In the genomic region with DNA sequence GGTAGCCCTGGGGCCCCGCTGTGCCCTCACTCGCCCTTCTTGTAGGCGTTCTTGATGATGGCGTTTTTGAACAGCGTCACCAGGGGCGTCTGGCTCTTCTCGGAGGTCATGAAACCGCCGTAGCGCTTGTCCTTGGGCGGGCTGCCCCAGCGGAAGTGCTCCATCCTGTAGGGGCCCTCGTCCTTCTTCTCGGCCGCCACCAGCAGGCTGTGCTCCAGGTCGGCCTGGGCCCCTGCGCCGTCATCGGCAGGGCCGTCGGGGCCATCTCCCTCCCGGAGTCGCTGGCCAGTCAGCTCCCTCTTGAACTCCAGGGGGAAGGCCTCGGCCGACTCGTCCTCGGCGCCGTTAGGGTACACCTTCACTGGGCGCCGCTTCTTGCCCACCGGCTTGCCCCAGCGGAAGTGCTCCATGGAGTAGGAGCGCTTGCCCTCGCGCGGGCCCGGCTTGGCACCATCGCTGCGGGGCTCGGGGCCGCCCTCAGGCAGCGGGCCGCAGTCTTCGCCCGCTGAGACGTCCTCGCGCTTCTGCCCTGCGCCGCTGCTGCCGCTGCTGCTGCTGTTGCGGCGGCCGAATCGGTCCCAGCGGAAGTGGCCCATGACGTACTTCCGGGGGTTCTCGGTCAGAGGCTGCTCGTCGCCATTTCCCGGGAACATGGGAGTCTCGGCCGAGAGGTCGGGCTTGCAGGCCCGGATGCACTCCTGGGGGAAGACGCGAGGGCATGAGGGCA, we compare ENCODE assay signal across 9 cellular contexts. TPM values are rescaled to one million over a fixed set of nuclear protein-coding genes. Genes with fewer than 3 reads are reported as not detected.
A peak's percentile ranks its signal among the peaks of the same experiment; 100 is the strongest.
DNase-seq lines count a peak whose midpoint lies in the region; ATAC-seq and TF ChIP-seq lines count a peak whose summit lies in the region.
"Had no signal": no experiment of that assay in that cellular context is flagged by ENCODE, and none has a peak within 500 bp of the region (broad histone marks: within the 10 kb centered on the region; RNA-seq: fewer than 3 reads in every experiment).

No MANE protein-coding gene starts in this region.

- H3K27me3 ChIP-seq in stomach, result peaks cover 0 to 55% (median 11%) of the 10 kb centered on the region in 3 donors
- no peaks in the 10 kb centered on the region for H3K27me3 ChIP-seq in PC-3 (ENCODE audit: low read length)

- H3K4me1 ChIP-seq in stomach, result peaks cover 0 to 8% (median 0%) of the 10 kb centered on the region in 4 donors
- no peaks in the 10 kb centered on the region for H3K4me1 ChIP-seq in PC-3 (ENCODE audit: insufficient read depth, low read length)

- no peaks in the 10 kb centered on the region for H3K79me2 ChIP-seq in PC-3 (ENCODE audit: low read length)

- H3K9ac ChIP-seq in PC-3 (ENCODE audit: low read length), result no peak overlapping the region

- peaks cover 7% of the 10 kb centered on the region for H3K36me3 Mint-ChIP-seq in activated CD4-positive, alpha-beta T cell treated with anti-CD3 and anti-CD28 coated beads, Interleukin-2, amount 10 ng/mL, durations not matched to agents 24 days and 14 days (ENCODE audit: low read depth)
- no peaks in the 10 kb centered on the region for H3K36me3 Mint-ChIP-seq in natural killer cell

- intact Hi-C loops in activated CD4-positive, alpha-beta T cell treated with anti-CD3 and anti-CD28 coated beads, Interleukin-2, amount 10 ng/mL, durations not matched to agents 24 days and 14 days (cut with micrococcal nuclease), result no loop called here
- intact Hi-C loops in natural killer cell (cut with micrococcal nuclease) (no loop called here), stomach (cut with DNase I; ENCODE audit: low total_unique reads) (no loop called here), PC-3 (cut with micrococcal nuclease) (no loop called here)

- H3K36me3 ChIP-seq in stomach (no peaks in the 10 kb centered on the region), PC-3 (ENCODE audit: low read depth, low read length) (no peaks in the 10 kb centered on the region)

- ATAC-seq in GM18867 (IDR thresholded peaks at IDR 0.05; ENCODE audit: unreplicated experiment) (peak; percentile 43), natural killer cell (peak; percentile 76 to 86 (median 85)), PC-3 (no peak)

- H3K4me1 Mint-ChIP-seq in activated CD4-positive, alpha-beta T cell treated with anti-CD3 and anti-CD28 coated beads, Interleukin-2, amount 10 ng/mL, durations not matched to agents 24 days and 14 days, result peaks cover 17% of the 10 kb centered on the region
- peaks cover 5 to 13% of the 10 kb centered on the region in 2 donors for H3K4me1 Mint-ChIP-seq in natural killer cell

- CTCF ChIA-PET in PC-3 (lab: Charles Lee), result no interaction called here

- TF ChIP-seq EP300 in stomach (IDR thresholded peaks at IDR 0.05), result no peak

- POLR2A ChIA-PET in PC-3 (lab: Charles Lee; ENCODE audit: unreplicated experiment), result no interaction called here

- H4K20me1 ChIP-seq in PC-3 (ENCODE audit: low read length), result no peaks in the 10 kb centered on the region

- H3K27ac ChIP-seq in stomach, result peak overlapping the region in 4 of 5 donors; percentile 42 to 63 (median 51)
- H3K27ac ChIP-seq in PC-3 (ENCODE audit: low read length), result no peak overlapping the region

- WGBS in stomach, 5 donors, result 34 to 64% (median 43%) methylated on average over 35 to 69 of the region's 69 CpGs

- TF ChIP-seq CTCF in natural killer cell (IDR thresholded peaks at IDR 0.05), result no peak
- TF ChIP-seq CTCF in stomach (IDR thresholded peaks at IDR 0.05), result no peak
- no peak for TF ChIP-seq CTCF in PC-3 (conservative IDR thresholded peaks at IDR 0.05; ENCODE audit: low read depth, low read length)

- no peak overlapping the region for H3K4me2 ChIP-seq in PC-3 (ENCODE audit: low read length)

- BruUV-seq in PC-3 (replicated peaks; lab: Mats Ljungman, UMichigan), result no TSS peak

- H3K27me3 Mint-ChIP-seq in activated CD4-positive, alpha-beta T cell treated with anti-CD3 and anti-CD28 coated beads, Interleukin-2, amount 10 ng/mL, durations not matched to agents 24 days and 14 days, result peaks cover 7% of the 10 kb centered on the region
- peaks cover 14 to 18% of the 10 kb centered on the region in 2 donors for H3K27me3 Mint-ChIP-seq in natural killer cell (ENCODE audit: low read depth in 2 of 2)

- H3K27ac Mint-ChIP-seq in activated CD4-positive, alpha-beta T cell treated with anti-CD3 and anti-CD28 coated beads, Interleukin-2, amount 10 ng/mL, durations not matched to agents 24 days and 14 days, result peak overlapping the region; percentile 89
- H3K27ac Mint-ChIP-seq in natural killer cell, result peak overlapping the region; percentile 81 to 85

- H3K9me3 ChIP-seq in stomach (no peaks in the 10 kb centered on the region), PC-3 (ENCODE audit: low read length) (no peaks in the 10 kb centered on the region)

- no peak overlapping the region for H2AFZ ChIP-seq in PC-3 (ENCODE audit: low read length)

- H3K4me3 Mint-ChIP-seq in activated CD4-positive, alpha-beta T cell treated with anti-CD3 and anti-CD28 coated beads, Interleukin-2, amount 10 ng/mL, durations not matched to agents 24 days and 14 days, result peak overlapping the region; percentile 84
- peak overlapping the region; percentile 75 for H3K4me3 Mint-ChIP-seq in natural killer cell

- H3K4me3 ChIP-seq in stomach (peak overlapping the region; percentile 40 to 54 (median 45)), PC-3 (ENCODE audit: low read length) (no peak overlapping the region)

- DNase-seq in activated CD4-positive, alpha-beta T cell treated with anti-CD3 and anti-CD28 coated beads, Interleukin-2, amount 10 ng/mL, durations not matched to agents 24 days and 14 days, result peak; percentile 92
- DNase-seq in dermis blood vessel endothelial cell (peak; percentile 49), natural killer cell (peak; percentile 75), stomach (peak; percentile 44), mesenteric fat pad (ENCODE audit: low spot score) (no peak), 8988T (no peak), PC-3 (no peak)

- H3K9me2 ChIP-seq in PC-3 (replicated peaks; ENCODE audit: low read length), result no peaks in the 10 kb centered on the region

- no peak for TF ChIP-seq POLR2A in stomach (IDR thresholded peaks at IDR 0.05)

- H3F3A ChIP-seq in PC-3 (ENCODE audit: low read length, unreplicated experiment), result no peaks in the 10 kb centered on the region

- H3K9me3 Mint-ChIP-seq in activated CD4-positive, alpha-beta T cell treated with anti-CD3 and anti-CD28 coated beads, Interleukin-2, amount 10 ng/mL, durations not matched to agents 24 days and 14 days, result no peaks in the 10 kb centered on the region
- no peaks in the 10 kb centered on the region for H3K9me3 Mint-ChIP-seq in natural killer cell

RNA-seq across cellular contexts. Expression of a gene that starts 7.2 kb away (rescaled TPM):
- total RNA-seq in activated CD4-positive, alpha-beta T cell treated with anti-CD3 and anti-CD28 coated beads, Interleukin-2, amount 10 ng/mL, durations not matched to agents 24 days and 14 days, result 6.9 and 7.2 TPM in 2 replicates
- 2.8 and 3.2 TPM in 2 replicates for total RNA-seq in dermis blood vessel endothelial cell
- 1 to 10 TPM; 4.9 to 6.6 (median 6.0) TPM for total RNA-seq in natural killer cell
- total RNA-seq in stomach, result 1 to 10 TPM in 1 of 5 donors, under 1 TPM in 2, not detected in 2; 0.89 to 4.6 (median 0.92) TPM
- polyA plus RNA-seq in stomach, result 1 to 10 TPM; 2.9 to 3.5 (median 3.4) TPM
- 3.4 TPM for total RNA-seq in mesenteric fat pad
- total RNA-seq in PC-3 (2014; rRNA removed), result not detected in 2 replicates
- total RNA-seq: fibroblast of villous mesenchyme had no signal

Comparison
In these comparisons a context has a peak if more than half of its experiments do, and no peak if none do; other contexts are left out.
1. DNase-seq: peak in activated CD4-positive, alpha-beta T cell treated with anti-CD3 and anti-CD28 coated beads, Interleukin-2, amount 10 ng/mL, durations not matched to agents 24 days and 14 days (single experiment), dermis blood vessel endothelial cell (single experiment), natural killer cell (single experiment) and stomach (single experiment); none in mesenteric fat pad (single experiment), 8988T (single experiment) and PC-3 (single experiment).